In genomic region chr12:27319394-27319793, GRCh38 we compare ENCODE assay signal across 12 cellular contexts. TPM values are rescaled to one million over a fixed set of nuclear protein-coding genes. Genes with fewer than 3 reads are reported as not detected.
DNase-seq lines count a peak whose midpoint lies in the region; ATAC-seq, FAIRE-seq and TF ChIP-seq lines count a peak whose summit lies in the region.
"Had no signal": no experiment of that assay in that cellular context is flagged by ENCODE, and none has a peak within 500 bp of the region (broad histone marks: within the 10 kb centered on the region; RNA-seq: fewer than 3 reads in every experiment).

No MANE protein-coding gene starts in this region.

- H3K4me3 ChIP-seq in choroid plexus epithelial cell (ENCODE audit: low read depth, low read length), result no peak overlapping the region
- H3K4me3 ChIP-seq: dorsolateral prefrontal cortex had no signal

- DNase-seq in AG20443 (ENCODE audit: low spot score) (peak; percentile 61), M059J (ENCODE audit: low read depth) (peak; percentile 58), choroid plexus epithelial cell (ENCODE audit: low read depth) (peak; percentile 46), kidney tubule cell (ENCODE audit: low spot score) (peak; percentile 33), NCI-H524 treated with DMSO at 0.1 percent for 48 hours (lab: John Stamatoyannopoulos, UW) (no peak), D721Med (ENCODE audit: insufficient read length, low spot score) (no peak), left lobe of liver (ENCODE audit: low spot score) (no peak)
- DNase-seq: BE2C, dorsolateral prefrontal cortex, NCI-H1694, SIG-M5 had no signal

- TF ChIP-seq CTCF in choroid plexus epithelial cell (conservative IDR thresholded peaks at IDR 0.05; ENCODE audit: low read depth, low read length) (no peak), D721Med (IDR thresholded peaks at IDR 0.05; ENCODE audit: insufficient read depth, missing control alignments) (no peak)

- FAIRE-seq in D721Med (lab: Jason Lieb, UNC), result no peak

- ATAC-seq in HG02973 (IDR thresholded peaks at IDR 0.05; ENCODE audit: unreplicated experiment) (no peak), left lobe of liver (no peak)

RNA-seq across cellular contexts. Expression of gene BMAL2, which starts 13.2 kb away (rescaled TPM):
- 22.8 and 36.0 TPM in 2 replicates for total RNA-seq in M059J (2014; rRNA removed; shearing (Covaris generic))
- 2.6 TPM for total RNA-seq in left lobe of liver

Comparison
In these comparisons a context has a peak if more than half of its experiments do, and no peak if none do; other contexts are left out.
1. DNase-seq: peak in AG20443 (single experiment), M059J (single experiment), choroid plexus epithelial cell (single experiment) and kidney tubule cell (single experiment); none in NCI-H524 treated with DMSO at 0.1 percent for 48 hours (single experiment), D721Med (single experiment) and left lobe of liver (single experiment).